Comparison of ENCODE assay signal across 1 cellular context in the genomic region with DNA sequence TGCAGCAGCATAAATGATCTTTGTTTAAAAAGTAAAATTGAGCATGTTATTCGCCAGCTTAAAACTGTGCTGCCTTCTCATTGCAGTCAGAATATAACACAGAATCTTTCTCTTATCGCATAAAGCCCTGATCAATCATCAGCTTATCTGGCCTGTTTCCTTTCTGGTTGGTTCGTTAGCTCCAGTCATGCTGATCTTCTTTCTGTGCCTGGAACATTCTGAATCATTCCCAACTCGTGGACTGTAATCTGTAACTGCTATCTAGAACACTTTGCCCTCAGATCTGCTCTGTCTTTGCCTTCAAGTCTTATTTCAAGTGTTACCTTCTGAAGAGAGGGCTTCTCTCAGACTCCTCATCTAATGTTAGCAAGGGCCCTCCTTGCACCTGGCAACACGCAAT.
TF ChIP-seq lines count a peak whose summit lies in the region.

No MANE protein-coding gene starts in this region.

TF ChIP-seq in K562, 482 proteins besides CTCF, POLR2A, EP300 and RAD21 (continued from another document and continues in another):
- TF ChIP-seq, protein P1, sequence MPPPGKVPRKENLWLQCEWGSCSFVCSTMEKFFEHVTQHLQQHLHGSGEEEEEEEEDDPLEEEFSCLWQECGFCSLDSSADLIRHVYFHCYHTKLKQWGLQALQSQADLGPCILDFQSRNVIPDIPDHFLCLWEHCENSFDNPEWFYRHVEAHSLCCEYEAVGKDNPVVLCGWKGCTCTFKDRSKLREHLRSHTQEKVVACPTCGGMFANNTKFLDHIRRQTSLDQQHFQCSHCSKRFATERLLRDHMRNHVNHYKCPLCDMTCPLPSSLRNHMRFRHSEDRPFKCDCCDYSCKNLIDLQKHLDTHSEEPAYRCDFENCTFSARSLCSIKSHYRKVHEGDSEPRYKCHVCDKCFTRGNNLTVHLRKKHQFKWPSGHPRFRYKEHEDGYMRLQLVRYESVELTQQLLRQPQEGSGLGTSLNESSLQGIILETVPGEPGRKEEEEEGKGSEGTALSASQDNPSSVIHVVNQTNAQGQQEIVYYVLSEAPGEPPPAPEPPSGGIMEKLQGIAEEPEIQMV (tag; conservative IDR thresholded peaks at IDR 0.05; ENCODE audit: low read depth): peak; percentile 89
- TF ChIP-seq STAG1 (CRISPR knock-in tag; IDR thresholded peaks at IDR 0.05; ENCODE audit: borderline replicate concordance) (no peak), ZFX (CRISPR knock-in tag; IDR thresholded peaks at IDR 0.05) (no peak), ZNF41 (CRISPR knock-in tag; conservative IDR thresholded peaks at IDR 0.05) (no peak), ZNF408 (CRISPR knock-in tag; IDR thresholded peaks at IDR 0.05; ENCODE audit: low read depth) (no peak), ARID1B (IDR thresholded peaks at IDR 0.05) (peak; percentile 68), MYNN (IDR thresholded peaks at IDR 0.05) (no peak), MYNN (CRISPR knock-in tag; IDR thresholded peaks at IDR 0.05) (no peak), HNRNPH1 (optimal IDR thresholded peaks at IDR 0.05; ENCODE audit: low read depth, low read length) (no peak), KDM1A (IDR thresholded peaks at IDR 0.05) (no peak), ATF4 (CRISPR knock-in tag; IDR thresholded peaks at IDR 0.05) (no peak), TSC22D4 (tag; IDR thresholded peaks at IDR 0.05) (no peak), SMARCC2 (IDR thresholded peaks at IDR 0.05; ENCODE audit: low read depth) (peak; percentile 44; the same call in 1 of the 2 replicates), RFX5 (IDR thresholded peaks at IDR 0.05; ENCODE audit: low read depth, low read length) (no peak), UBTF (IDR thresholded peaks at IDR 0.05; ENCODE audit: borderline replicate concordance in 1 of 2, low read depth in 2 of 2, low read length in 2 of 2) (no peak), SRF (CRISPR knock-in tag; IDR thresholded peaks at IDR 0.05) (no peak), TBL1XR1 (IDR thresholded peaks at IDR 0.05; ENCODE audit: low read length in 2 of 2) (no peak), SMARCB1 (IDR thresholded peaks at IDR 0.05; ENCODE audit: insufficient read length, low read depth) (no peak), SPI1 (IDR thresholded peaks at IDR 0.05; ENCODE audit: borderline replicate concordance, low read depth, low read length) (no peak), MYC (IDR thresholded peaks at IDR 0.05; ENCODE audit: low read depth, low read length) (0 out of 2 replicates have a peak, but pooled peaks have one; percentile 28), MYC (CRISPR knock-in tag; IDR thresholded peaks at IDR 0.05; ENCODE audit: borderline replicate concordance, low read depth) (0 out of 2 replicates have a peak, but pooled peaks have one; percentile 24), RUNX1 (IDR thresholded peaks at IDR 0.05; ENCODE audit: low read depth) (no peak), CBFA2T3 (IDR thresholded peaks at IDR 0.05) (no peak), BACH1 (tag; IDR thresholded peaks at IDR 0.05) (no peak), NFIC (IDR thresholded peaks at IDR 0.05) (no peak), FUS (optimal IDR thresholded peaks at IDR 0.05; ENCODE audit: low read depth, low read length) (no peak), ZBTB1 (CRISPR knock-in tag; IDR thresholded peaks at IDR 0.05; ENCODE audit: borderline replicate concordance, low read depth) (no peak), TAF1 (IDR thresholded peaks at IDR 0.05; ENCODE audit: control insufficient read depth, extremely low read depth, insufficient read depth, low read length, severe bottlenecking) (no peak), MAZ (CRISPR knock-in tag; conservative IDR thresholded peaks at IDR 0.05 in 1 of 2, IDR thresholded peaks at IDR 0.05 in 1 of 2) (peak in 1 of 2 experiments; percentile 32; a peak in 1 of 4 replicates), ZNF134 (CRISPR knock-in tag; conservative IDR thresholded peaks at IDR 0.05) (no peak), CTBP1 (IDR thresholded peaks at IDR 0.05; ENCODE audit: borderline replicate concordance) (peak; percentile 28; the same call in 1 of the 2 replicates), NFE2L1 (tag; IDR thresholded peaks at IDR 0.05; ENCODE audit: borderline replicate concordance, low read depth) (no peak), FOXP1 (CRISPR knock-in tag; IDR thresholded peaks at IDR 0.05) (no peak), TGIF2 (CRISPR knock-in tag; IDR thresholded peaks at IDR 0.05) (no peak), NR1H2 (CRISPR knock-in tag; IDR thresholded peaks at IDR 0.05) (no peak), HNRNPL (IDR thresholded peaks at IDR 0.05; ENCODE audit: low read depth, low read length) (no peak), TFAP4 (CRISPR knock-in tag; IDR thresholded peaks at IDR 0.05; ENCODE audit: borderline replicate concordance) (no peak), KHSRP (IDR thresholded peaks at IDR 0.05) (no peak), LEF1 (IDR thresholded peaks at IDR 0.05) (peak; percentile 36; the same call in 1 of the 2 replicates), ZNF184 (CRISPR knock-in tag; IDR thresholded peaks at IDR 0.05) (no peak), JUN (IDR thresholded peaks at IDR 0.05; ENCODE audit: borderline replicate concordance, low read depth, low read length) (peak; percentile 57; the same call in 1 of the 2 replicates), JUN (CRISPR knock-in tag; IDR thresholded peaks at IDR 0.05; ENCODE audit: borderline replicate concordance) (no peak), ZBED1 (IDR thresholded peaks at IDR 0.05) (no peak), GABPB2 (CRISPR knock-in tag; conservative IDR thresholded peaks at IDR 0.05) (no peak), CUX1 (CRISPR knock-in tag; IDR thresholded peaks at IDR 0.05) (no peak), SMARCA4 (IDR thresholded peaks at IDR 0.05) (peak; percentile 82), RBM34 (IDR thresholded peaks at IDR 0.05; ENCODE audit: borderline replicate concordance, insufficient read depth, low read length) (no peak), JUND (IDR thresholded peaks at IDR 0.05; ENCODE audit: borderline replicate concordance, low read depth, low read length) (peak; percentile 85), JUND (tag; IDR thresholded peaks at IDR 0.05; ENCODE audit: borderline replicate concordance, low read depth, low read length) (peak; percentile 72; the same call in 1 of the 3 replicates), ILF3 (IDR thresholded peaks at IDR 0.05; ENCODE audit: borderline replicate concordance) (no peak), MEIS2 (IDR thresholded peaks at IDR 0.05; ENCODE audit: partially characterized antibody) (peak; percentile 79)
- TF ChIP-seq, protein P2, sequence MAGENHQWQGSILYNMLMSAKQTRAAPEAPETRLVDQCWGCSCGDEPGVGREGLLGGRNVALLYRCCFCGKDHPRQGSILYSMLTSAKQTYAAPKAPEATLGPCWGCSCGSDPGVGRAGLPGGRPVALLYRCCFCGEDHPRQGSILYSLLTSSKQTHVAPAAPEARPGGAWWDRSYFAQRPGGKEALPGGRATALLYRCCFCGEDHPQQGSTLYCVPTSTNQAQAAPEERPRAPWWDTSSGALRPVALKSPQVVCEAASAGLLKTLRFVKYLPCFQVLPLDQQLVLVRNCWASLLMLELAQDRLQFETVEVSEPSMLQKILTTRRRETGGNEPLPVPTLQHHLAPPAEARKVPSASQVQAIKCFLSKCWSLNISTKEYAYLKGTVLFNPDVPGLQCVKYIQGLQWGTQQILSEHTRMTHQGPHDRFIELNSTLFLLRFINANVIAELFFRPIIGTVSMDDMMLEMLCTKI (IDR thresholded peaks at IDR 0.05; ENCODE audit: partially characterized antibody): no peak
- TF ChIP-seq, protein P3, sequence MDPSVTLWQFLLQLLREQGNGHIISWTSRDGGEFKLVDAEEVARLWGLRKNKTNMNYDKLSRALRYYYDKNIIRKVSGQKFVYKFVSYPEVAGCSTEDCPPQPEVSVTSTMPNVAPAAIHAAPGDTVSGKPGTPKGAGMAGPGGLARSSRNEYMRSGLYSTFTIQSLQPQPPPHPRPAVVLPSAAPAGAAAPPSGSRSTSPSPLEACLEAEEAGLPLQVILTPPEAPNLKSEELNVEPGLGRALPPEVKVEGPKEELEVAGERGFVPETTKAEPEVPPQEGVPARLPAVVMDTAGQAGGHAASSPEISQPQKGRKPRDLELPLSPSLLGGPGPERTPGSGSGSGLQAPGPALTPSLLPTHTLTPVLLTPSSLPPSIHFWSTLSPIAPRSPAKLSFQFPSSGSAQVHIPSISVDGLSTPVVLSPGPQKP (CRISPR knock-in tag; IDR thresholded peaks at IDR 0.05): no peak
- TF ChIP-seq, protein P4, sequence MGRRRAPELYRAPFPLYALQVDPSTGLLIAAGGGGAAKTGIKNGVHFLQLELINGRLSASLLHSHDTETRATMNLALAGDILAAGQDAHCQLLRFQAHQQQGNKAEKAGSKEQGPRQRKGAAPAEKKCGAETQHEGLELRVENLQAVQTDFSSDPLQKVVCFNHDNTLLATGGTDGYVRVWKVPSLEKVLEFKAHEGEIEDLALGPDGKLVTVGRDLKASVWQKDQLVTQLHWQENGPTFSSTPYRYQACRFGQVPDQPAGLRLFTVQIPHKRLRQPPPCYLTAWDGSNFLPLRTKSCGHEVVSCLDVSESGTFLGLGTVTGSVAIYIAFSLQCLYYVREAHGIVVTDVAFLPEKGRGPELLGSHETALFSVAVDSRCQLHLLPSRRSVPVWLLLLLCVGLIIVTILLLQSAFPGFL (CRISPR knock-in tag; IDR thresholded peaks at IDR 0.05): no peak
- TF ChIP-seq, protein P5, sequence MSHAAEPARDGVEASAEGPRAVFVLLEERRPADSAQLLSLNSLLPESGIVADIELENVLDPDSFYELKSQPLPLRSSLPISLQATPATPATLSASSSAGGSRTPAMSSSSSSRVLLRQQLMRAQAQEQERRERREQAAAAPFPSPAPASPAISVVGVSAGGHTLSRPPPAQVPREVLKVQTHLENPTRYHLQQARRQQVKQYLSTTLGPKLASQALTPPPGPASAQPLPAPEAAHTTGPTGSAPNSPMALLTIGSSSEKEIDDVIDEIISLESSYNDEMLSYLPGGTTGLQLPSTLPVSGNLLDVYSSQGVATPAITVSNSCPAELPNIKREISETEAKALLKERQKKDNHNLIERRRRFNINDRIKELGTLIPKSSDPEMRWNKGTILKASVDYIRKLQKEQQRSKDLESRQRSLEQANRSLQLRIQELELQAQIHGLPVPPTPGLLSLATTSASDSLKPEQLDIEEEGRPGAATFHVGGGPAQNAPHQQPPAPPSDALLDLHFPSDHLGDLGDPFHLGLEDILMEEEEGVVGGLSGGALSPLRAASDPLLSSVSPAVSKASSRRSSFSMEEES (CRISPR knock-in tag; IDR thresholded peaks at IDR 0.05): no peak
